ENCODE assay signal across 25 cellular contexts in genomic region chr15:74377831-74378766, GRCh38. TPM values are rescaled to one million over a fixed set of nuclear protein-coding genes. Genes with fewer than 3 reads are reported as not detected.
DNase-seq lines count a peak whose midpoint lies in the region; ATAC-seq and TF ChIP-seq lines count a peak whose summit lies in the region.
"Had no signal": no experiment of that assay in that cellular context is flagged by ENCODE, and none has a peak within 500 bp of the region (broad histone marks: within the 10 kb centered on the region; RNA-seq: fewer than 3 reads in every experiment).

No MANE protein-coding gene starts in this region.

- POLR2A ChIA-PET in activated CD4-positive, alpha-beta memory T cell treated with anti-CD3 and anti-CD28 coated beads for 36 hours (lab: Charles Lee), result interaction anchor here (0.6 to 1.3 kb wide), 4 partner anchors 57 to 405 kb away, joined by 3 to 9 read pairs (median 4); no protein-coding TSS in a partner anchor
- POLR2A ChIA-PET in activated CD4-positive, alpha-beta memory T cell treated with anti-CD3 and anti-CD28 coated beads, Interleukin-2, amount 10 ng/mL, durations not matched to agents 7 days and 5 days (lab: Charles Lee), result interaction anchor here (0.8 to 1.4 kb wide), 5 partner anchors 11 to 176 kb away, joined by 3 read pairs; no protein-coding TSS in a partner anchor
- POLR2A ChIA-PET in Caco-2 (lab: Charles Lee), result interaction anchor here (0.7 kb wide), 1 partner anchor 111 kb away, joined by 3 read pairs; no protein-coding TSS in a partner anchor

- no peaks in the 10 kb centered on the region for H3K36me3 ChIP-seq in Caco-2 (ENCODE audit: control insufficient read depth, insufficient read depth, low read length)
- H3K36me3 ChIP-seq in upper lobe of right lung, result no peaks in the 10 kb centered on the region
- H3K36me3 ChIP-seq: MG63, ovary, thoracic aorta, WERI-Rb-1 had no signal

- no peak for ATAC-seq in upper lobe of right lung
- ATAC-seq: CD8-positive, alpha-beta T cell; PC-3 had no signal

- H3K9me3 Mint-ChIP-seq in activated CD4-positive, alpha-beta memory T cell treated with anti-CD3 and anti-CD28 coated beads for 36 hours, result no peaks in the 10 kb centered on the region
- H3K9me3 Mint-ChIP-seq in activated CD4-positive, alpha-beta memory T cell treated with anti-CD3 and anti-CD28 coated beads, Interleukin-2, amount 10 ng/mL, durations not matched to agents 7 days and 5 days, result no peaks in the 10 kb centered on the region
- H3K9me3 Mint-ChIP-seq in Caco-2 (ENCODE audit: unreplicated experiment) (no peaks in the 10 kb centered on the region), nephron (no peaks in the 10 kb centered on the region)
- no peaks in the 10 kb centered on the region for H3K9me3 Mint-ChIP-seq in activated naive CD8-positive, alpha-beta T cell (ENCODE audit: low read depth)
- H3K9me3 Mint-ChIP-seq: CD8-positive, alpha-beta T cell; IgD-negative memory B cell; naive B cell had no signal

- H3K27me3 ChIP-seq in Caco-2 (replicated peaks; ENCODE audit: control insufficient read depth, insufficient read depth, low read length) (no peaks in the 10 kb centered on the region), upper lobe of right lung (no peaks in the 10 kb centered on the region)
- H3K27me3 ChIP-seq: MG63, ovary had no signal

- BruUV-seq in Caco-2 (replicated peaks; lab: Mats Ljungman, UMichigan), result no TSS peak

- H3K36me3 Mint-ChIP-seq in activated CD4-positive, alpha-beta memory T cell treated with anti-CD3 and anti-CD28 coated beads for 36 hours, result no peaks in the 10 kb centered on the region
- H3K36me3 Mint-ChIP-seq in activated CD4-positive, alpha-beta memory T cell treated with anti-CD3 and anti-CD28 coated beads, Interleukin-2, amount 10 ng/mL, durations not matched to agents 7 days and 5 days (ENCODE audit: low read depth), result no peaks in the 10 kb centered on the region
- H3K36me3 Mint-ChIP-seq in Caco-2 (ENCODE audit: insufficient read depth, unreplicated experiment), result no peaks in the 10 kb centered on the region
- no peaks in the 10 kb centered on the region for H3K36me3 Mint-ChIP-seq in activated naive CD8-positive, alpha-beta T cell
- H3K36me3 Mint-ChIP-seq in nephron (ENCODE audit: low read depth), result no peaks in the 10 kb centered on the region
- H3K36me3 Mint-ChIP-seq: CD8-positive, alpha-beta T cell; IgD-negative memory B cell; naive B cell had no signal

- H3K4me3 Mint-ChIP-seq in activated CD4-positive, alpha-beta memory T cell treated with anti-CD3 and anti-CD28 coated beads for 36 hours, result no peak overlapping the region
- H3K4me3 Mint-ChIP-seq in activated CD4-positive, alpha-beta memory T cell treated with anti-CD3 and anti-CD28 coated beads, Interleukin-2, amount 10 ng/mL, durations not matched to agents 7 days and 5 days, result no peak overlapping the region
- H3K4me3 Mint-ChIP-seq in Caco-2 (ENCODE audit: unreplicated experiment) (no peak overlapping the region), nephron (peak overlapping the region in 2 of 3 experiments; percentile 4 to 29)
- H3K4me3 Mint-ChIP-seq in activated naive CD8-positive, alpha-beta T cell, result peak overlapping the region; percentile 20
- H3K4me3 Mint-ChIP-seq: CD8-positive, alpha-beta T cell had no signal

- no peaks in the 10 kb centered on the region for H3K27me3 Mint-ChIP-seq in activated CD4-positive, alpha-beta memory T cell treated with anti-CD3 and anti-CD28 coated beads for 36 hours
- H3K27me3 Mint-ChIP-seq in activated CD4-positive, alpha-beta memory T cell treated with anti-CD3 and anti-CD28 coated beads, Interleukin-2, amount 10 ng/mL, durations not matched to agents 7 days and 5 days, result peaks cover 6% of the 10 kb centered on the region
- H3K27me3 Mint-ChIP-seq in Caco-2 (ENCODE audit: insufficient read depth, unreplicated experiment), result no peaks in the 10 kb centered on the region
- H3K27me3 Mint-ChIP-seq in activated naive CD8-positive, alpha-beta T cell, result no peaks in the 10 kb centered on the region
- peaks cover 13% of the 10 kb centered on the region for H3K27me3 Mint-ChIP-seq in nephron (ENCODE audit: low read depth)
- H3K27me3 Mint-ChIP-seq: IgD-negative memory B cell, naive B cell had no signal

- H3K4me1 ChIP-seq in Caco-2 (peaks cover 18% of the 10 kb centered on the region), upper lobe of right lung (peaks cover 13% of the 10 kb centered on the region)

- CTCF ChIA-PET in activated CD4-positive, alpha-beta memory T cell treated with anti-CD3 and anti-CD28 coated beads for 36 hours (lab: Charles Lee), result interaction anchor here (0.6 to 17.3 kb wide), 10 partner anchors 22 to 348 kb away, joined by 3 to 652 read pairs (median 4); partner anchors contain the start of genes CYP1A1, SEMA7A and UBL7
- CTCF ChIA-PET in activated CD4-positive, alpha-beta memory T cell treated with anti-CD3 and anti-CD28 coated beads, Interleukin-2, amount 10 ng/mL, durations not matched to agents 7 days and 5 days (lab: Charles Lee), result interaction anchor here (0.5 to 9.7 kb wide), 7 partner anchors 25 to 604 kb away, joined by 3 to 248 read pairs (median 5); partner anchors contain the start of gene SEMA7A
- CTCF ChIA-PET in Caco-2 (lab: Charles Lee), result interaction anchor here (0.7 to 1.5 kb wide), 2 partner anchors 60 to 121 kb away, joined by 3 to 4 read pairs; no protein-coding TSS in a partner anchor

- intact Hi-C loops in activated CD4-positive, alpha-beta memory T cell treated with anti-CD3 and anti-CD28 coated beads for 36 hours (cut with micrococcal nuclease), result no loop called here
- intact Hi-C loops in Caco-2 (cut with micrococcal nuclease; ENCODE audit: unreplicated experiment) (no loop called here), upper lobe of right lung (cut with DNase I) (no loop called here)

- H3K4me3 ChIP-seq in Caco-2 (ENCODE audit: low read depth, low read length), result no peak overlapping the region
- H3K4me3 ChIP-seq in upper lobe of right lung, result no peak overlapping the region
- H3K4me3 ChIP-seq: MG63, ovary, thoracic aorta had no signal

- H3K9me3 ChIP-seq in Caco-2 (no peaks in the 10 kb centered on the region), upper lobe of right lung (no peaks in the 10 kb centered on the region)
- H3K9me3 ChIP-seq: MG63, ovary, thoracic aorta had no signal

- peak overlapping the region; percentile 76 for H3K27ac Mint-ChIP-seq in activated CD4-positive, alpha-beta memory T cell treated with anti-CD3 and anti-CD28 coated beads for 36 hours
- no peak overlapping the region for H3K27ac Mint-ChIP-seq in activated CD4-positive, alpha-beta memory T cell treated with anti-CD3 and anti-CD28 coated beads, Interleukin-2, amount 10 ng/mL, durations not matched to agents 7 days and 5 days
- H3K27ac Mint-ChIP-seq in Caco-2 (ENCODE audit: unreplicated experiment), result peak overlapping the region; percentile 65
- peak overlapping the region; percentile 64 for H3K27ac Mint-ChIP-seq in activated naive CD8-positive, alpha-beta T cell
- peak overlapping the region; percentile 54 to 86 (median 75) for H3K27ac Mint-ChIP-seq in nephron
- H3K27ac Mint-ChIP-seq: CD8-positive, alpha-beta T cell had no signal

- peaks cover 57% of the 10 kb centered on the region for H3K4me1 Mint-ChIP-seq in activated CD4-positive, alpha-beta memory T cell treated with anti-CD3 and anti-CD28 coated beads for 36 hours (ENCODE audit: low read depth)
- peaks cover 40% of the 10 kb centered on the region for H3K4me1 Mint-ChIP-seq in activated CD4-positive, alpha-beta memory T cell treated with anti-CD3 and anti-CD28 coated beads, Interleukin-2, amount 10 ng/mL, durations not matched to agents 7 days and 5 days
- H3K4me1 Mint-ChIP-seq in Caco-2 (ENCODE audit: low read depth, unreplicated experiment) (peaks cover 6% of the 10 kb centered on the region), nephron (peaks cover 21% of the 10 kb centered on the region)
- peaks cover 62% of the 10 kb centered on the region for H3K4me1 Mint-ChIP-seq in activated naive CD8-positive, alpha-beta T cell (ENCODE audit: low read depth)

- no peak for TF ChIP-seq CTCF in Caco-2 (IDR thresholded peaks at IDR 0.05; ENCODE audit: insufficient read depth in 1 of 2, low read depth in 1 of 2, low read length in 1 of 2, severe bottlenecking in 1 of 2, unreplicated experiment in 1 of 2)
- TF ChIP-seq CTCF in nephron (IDR thresholded peaks at IDR 0.05; ENCODE audit: unreplicated experiment in 3 of 3), result no peak
- TF ChIP-seq CTCF in upper lobe of right lung (IDR thresholded peaks at IDR 0.05), result no peak

- H3K27ac ChIP-seq in upper lobe of right lung, result no peak overlapping the region
- H3K27ac ChIP-seq: ovary, thoracic aorta, WERI-Rb-1 had no signal

- no peak for DNase-seq in activated CD4-positive, alpha-beta memory T cell treated with anti-CD3 and anti-CD28 coated beads for 36 hours
- no peak for DNase-seq in activated CD4-positive, alpha-beta memory T cell treated with anti-CD3 and anti-CD28 coated beads, Interleukin-2, amount 10 ng/mL, durations not matched to agents 7 days and 5 days
- DNase-seq in Caco-2 (no peak), NCI-H2196 (lab: John Stamatoyannopoulos, UW; ENCODE audit: unreplicated experiment) (no peak), upper lobe of right lung (no peak)
- DNase-seq in stimulated activated CD4-positive, alpha-beta T cell treated with anti-CD3 and anti-CD28 coated beads, Interleukin-4, amount 100 ng/mL, for 4 hours, result no peak
- DNase-seq: CD8-positive, alpha-beta T cell; central memory CD4-positive, alpha-beta T cell; DMS79; erythroblast; foreskin melanocyte; GOT3; MG63; naive B cell; NCI-H1694; NCI-H2227 treated with DMSO at 0.1 percent for 48 hours; NCI-H774; PC-3; SIG-M5; WERI-Rb-1 had no signal

RNA-seq across cellular contexts. Expression of gene CYP11A1, which starts 10.7 kb away (rescaled TPM):
- under 1 TPM in 1 of 2 experiments, not detected in 1; 0.29 TPM for total RNA-seq in activated CD4-positive, alpha-beta memory T cell treated with anti-CD3 and anti-CD28 coated beads for 36 hours
- not detected for total RNA-seq in activated CD4-positive, alpha-beta memory T cell treated with anti-CD3 and anti-CD28 coated beads, Interleukin-2, amount 10 ng/mL, durations not matched to agents 7 days and 5 days
- total RNA-seq in Caco-2 (2022), result 0.56 TPM in 1 of 2 replicates, not detected in the other
- total RNA-seq in upper lobe of right lung, result 1.1 TPM
- total RNA-seq: CD8-positive, alpha-beta T cell; thoracic aorta had no signal

RNA-seq across cellular contexts. Expression of gene SEMA7A, which starts 55.7 kb away (rescaled TPM):
- 10 to 100 TPM; 65.9 to 68.4 TPM for total RNA-seq in activated CD4-positive, alpha-beta memory T cell treated with anti-CD3 and anti-CD28 coated beads for 36 hours
- 1 to 10 TPM; 3.8 to 4.3 TPM for total RNA-seq in activated CD4-positive, alpha-beta memory T cell treated with anti-CD3 and anti-CD28 coated beads, Interleukin-2, amount 10 ng/mL, durations not matched to agents 7 days and 5 days
- 31.4 and 38.1 TPM in 2 replicates for total RNA-seq in Caco-2 (2022)
- 5.4 TPM for total RNA-seq in upper lobe of right lung

Comparison
In these comparisons a context has a peak if more than half of its experiments do, and no peak if none do; other contexts are left out.
1. H3K4me3 Mint-ChIP-seq: peak in activated naive CD8-positive, alpha-beta T cell (single experiment) and nephron (2 of 3); none in activated CD4-positive, alpha-beta memory T cell treated with anti-CD3 and anti-CD28 coated beads for 36 hours (single experiment), activated CD4-positive, alpha-beta memory T cell treated with anti-CD3 and anti-CD28 coated beads, Interleukin-2, amount 10 ng/mL, durations not matched to agents 7 days and 5 days (single experiment) and Caco-2 (single experiment).